Comparison of ENCODE assay signal across 34 cellular contexts in the genomic region with DNA sequence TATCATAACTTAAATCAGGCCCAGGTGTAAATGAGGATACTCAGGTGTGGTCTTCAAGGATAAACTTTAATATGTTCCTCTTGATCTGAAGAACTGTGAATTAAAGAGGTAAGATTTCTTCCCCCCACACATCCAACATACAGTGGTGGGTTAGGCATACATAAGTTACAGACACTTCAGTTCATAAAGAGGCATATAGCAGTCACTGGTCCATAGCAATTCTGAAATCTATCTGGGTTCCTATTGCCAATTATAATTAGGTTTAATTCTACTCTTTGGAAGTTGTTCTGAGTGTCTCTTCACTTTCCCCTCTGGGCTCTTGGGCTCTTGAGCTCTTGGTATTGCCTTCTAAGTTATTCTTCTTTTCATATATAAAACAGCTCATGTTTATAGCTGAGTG.
"Had no signal": no experiment of that assay in that cellular context is flagged by ENCODE, and none has a peak within 500 bp of the region (broad histone marks: within the 10 kb centered on the region; RNA-seq: fewer than 3 reads in every experiment).

No MANE protein-coding gene starts in this region.

- H3K36me3 ChIP-seq: MG63 had no signal

- H3K4me3 ChIP-seq: MG63 had no signal

- H3K4me2 ChIP-seq: KMS-11 had no signal

- DNase-seq: Karpas-422, Kasumi-1, MG63, MM.1S, MV-4-11, NCI-H1048, NCI-H1092, NCI-H1092 treated with DMSO at 0.1 percent for 48 hours, NCI-H1105, NCI-H1105 treated with DMSO at 0.1 percent for 48 hours, NCI-H1417, NCI-H1417 treated with DMSO at 0.1 percent for 48 hours, NCI-H1436, NCI-H1436 treated with DMSO at 0.1 percent for 48 hours, NCI-H146, NCI-H1694, NCI-H1694 treated with DMSO at 0.1 percent for 48 hours, NCI-H187, NCI-H187 treated with DMSO at 0.1 percent for 48 hours, NCI-H1930, NCI-H2029, NCI-H2029 treated with DMSO at 0.1 percent for 48 hours, NCI-H2081, NCI-H2081 treated with DMSO at 0.1 percent for 48 hours, NCI-H2107, NCI-H2171, NCI-H2171 treated with DMSO at 0.1 percent for 48 hours, NCI-H2227 treated with DMSO at 0.1 percent for 48 hours, NCI-H226, NCI-H345, NCI-H446, NCI-H446 treated with DMSO at 0.1 percent for 48 hours, NCI-H510A had no signal

- H3K27me3 ChIP-seq: MG63 had no signal

- H3K27ac ChIP-seq: KMS-11 had no signal

- H3K9ac ChIP-seq: KMS-11 had no signal
